1 cellular context compared by ENCODE assay signal in genomic region chr12:50074936-50075807, GRCh38.
A peak's percentile ranks its signal among the peaks of the same experiment; 100 is the strongest.
TF ChIP-seq lines count a peak whose summit lies in the region.

No MANE protein-coding gene starts in this region.

TF ChIP-seq in HepG2, 621 proteins besides CTCF, POLR2A, EP300 and RAD21 (continued from another document and continues in another):
- no peak for TF ChIP-seq ZNF318 (CRISPR knock-in tag; IDR thresholded peaks at IDR 0.05)
- TF ChIP-seq ZNF580 (CRISPR knock-in tag; IDR thresholded peaks at IDR 0.05; ENCODE audit: borderline replicate concordance, low read depth), result peak; percentile 53; the same call in 1 of the 2 replicates
- no peak for TF ChIP-seq PRDM4 (CRISPR knock-in tag; IDR thresholded peaks at IDR 0.05; ENCODE audit: borderline replicate concordance)
- TF ChIP-seq ZNF670 (CRISPR knock-in tag; IDR thresholded peaks at IDR 0.05; ENCODE audit: borderline replicate concordance), result no peak
- no peak; the same call in 1 of the 2 replicates for TF ChIP-seq MIER2 (CRISPR knock-in tag; IDR thresholded peaks at IDR 0.05)
- TF ChIP-seq MLX (CRISPR knock-in tag; IDR thresholded peaks at IDR 0.05), result peak; percentile 24; the same call in 1 of the 2 replicates
- TF ChIP-seq SRF (IDR thresholded peaks at IDR 0.05; ENCODE audit: low read depth, low read length), result no peak
- TF ChIP-seq TBL1XR1 (IDR thresholded peaks at IDR 0.05; ENCODE audit: borderline replicate concordance, low read length, partially characterized antibody), result peak; percentile 9
- TF ChIP-seq ZNF83 (CRISPR knock-in tag; IDR thresholded peaks at IDR 0.05; ENCODE audit: borderline replicate concordance), result no peak
- no peak; the same call in 1 of the 2 replicates for TF ChIP-seq MEF2D (CRISPR knock-in tag; IDR thresholded peaks at IDR 0.05)
- TF ChIP-seq KDM6A (CRISPR knock-in tag; IDR thresholded peaks at IDR 0.05; ENCODE audit: low read depth), result 0 out of 2 replicates have a peak, but pooled peaks have one; percentile 43
- no peak for TF ChIP-seq ZNF136 (CRISPR knock-in tag; IDR thresholded peaks at IDR 0.05; ENCODE audit: low read depth)
- TF ChIP-seq ZNF552 (CRISPR knock-in tag; IDR thresholded peaks at IDR 0.05; ENCODE audit: borderline replicate concordance), result no peak
- no peak for TF ChIP-seq MBNL3 (CRISPR knock-in tag; conservative IDR thresholded peaks at IDR 0.05)
- no peak for TF ChIP-seq ZNF253 (CRISPR knock-in tag; IDR thresholded peaks at IDR 0.05; ENCODE audit: borderline replicate concordance)
- TF ChIP-seq KAT7 (CRISPR knock-in tag; IDR thresholded peaks at IDR 0.05; ENCODE audit: borderline replicate concordance), result 0 out of 2 replicates have a peak, but pooled peaks have one; percentile 52
- TF ChIP-seq ZNF792 (CRISPR knock-in tag; IDR thresholded peaks at IDR 0.05), result no peak
- TF ChIP-seq ZKSCAN5 (CRISPR knock-in tag; IDR thresholded peaks at IDR 0.05), result no peak
- TF ChIP-seq ZFP36L2 (CRISPR knock-in tag; IDR thresholded peaks at IDR 0.05), result no peak
- TF ChIP-seq FLYWCH1 (CRISPR knock-in tag; IDR thresholded peaks at IDR 0.05), result no peak
- no peak for TF ChIP-seq PCBP2 (optimal IDR thresholded peaks at IDR 0.05; ENCODE audit: low read depth, low read length, poor library complexity, severe bottlenecking)
- no peak for TF ChIP-seq SRSF9 (IDR thresholded peaks at IDR 0.05; ENCODE audit: borderline replicate concordance, insufficient read depth, low read depth, low read length, poor library complexity, severe bottlenecking)
- TF ChIP-seq ZFP37 (CRISPR knock-in tag; IDR thresholded peaks at IDR 0.05; ENCODE audit: borderline replicate concordance), result 0 out of 2 replicates have a peak, but pooled peaks have one; percentile 26
- 0 out of 2 replicates have a peak, but pooled peaks have one; percentile 30 for TF ChIP-seq ZNF383 (CRISPR knock-in tag; IDR thresholded peaks at IDR 0.05; ENCODE audit: borderline replicate concordance)
- 0 out of 2 replicates have a peak, but pooled peaks have one; percentile 27 for TF ChIP-seq PRMT3 (CRISPR knock-in tag; IDR thresholded peaks at IDR 0.05; ENCODE audit: borderline replicate concordance, low read depth)
- TF ChIP-seq ZNF597 (CRISPR knock-in tag; IDR thresholded peaks at IDR 0.05), result no peak
- TF ChIP-seq ZNF367 (CRISPR knock-in tag; IDR thresholded peaks at IDR 0.05; ENCODE audit: borderline replicate concordance), result no peak
- no peak for TF ChIP-seq REL (CRISPR knock-in tag; conservative IDR thresholded peaks at IDR 0.05)
- no peak for TF ChIP-seq ZEB1 (IDR thresholded peaks at IDR 0.05; ENCODE audit: insufficient replicate concordance, low read depth)
- TF ChIP-seq TFE3 (CRISPR knock-in tag; IDR thresholded peaks at IDR 0.05), result 0 out of 2 replicates have a peak, but pooled peaks have one; percentile 17
- no peak for TF ChIP-seq ZNF337 (CRISPR knock-in tag; IDR thresholded peaks at IDR 0.05; ENCODE audit: borderline replicate concordance, low read depth)
- no peak for TF ChIP-seq ZBTB40 (IDR thresholded peaks at IDR 0.05)
- no peak for TF ChIP-seq ZBTB40 (CRISPR knock-in tag; IDR thresholded peaks at IDR 0.05)
- no peak for TF ChIP-seq CREM (IDR thresholded peaks at IDR 0.05)
- no peak for TF ChIP-seq CREM (CRISPR knock-in tag; IDR thresholded peaks at IDR 0.05)
